Comparison of ENCODE assay signal across 12 cellular contexts in genomic region chr5:89071101-89071940, GRCh38.
DNase-seq lines count a peak whose midpoint lies in the region; ATAC-seq and TF ChIP-seq lines count a peak whose summit lies in the region.
"Had no signal": no experiment of that assay in that cellular context is flagged by ENCODE, and none has a peak within 500 bp of the region (broad histone marks: within the 10 kb centered on the region; RNA-seq: fewer than 3 reads in every experiment).

No MANE protein-coding gene starts in this region.

- H2AFZ ChIP-seq in OCI-LY3 (ENCODE audit: low read depth, low read length): peak overlapping the region; percentile 64

- DNase-seq in NCI-H1694 treated with DMSO at 0.1 percent for 48 hours (lab: John Stamatoyannopoulos, UW) (no peak), epidermal melanocyte (ENCODE audit: insufficient read length, low spot score) (no peak), A673 (ENCODE audit: low spot score) (no peak)
- no peak for DNase-seq in activated CD4-positive, alpha-beta T cell treated with anti-CD3 and anti-CD28 coated beads for 36 hours
- DNase-seq: cortex of kidney, NCI-H510A, nephron progenitor cell, T-helper 9 cell had no signal

- intact Hi-C loops in activated CD4-positive, alpha-beta T cell treated with anti-CD3 and anti-CD28 coated beads for 36 hours (cut with DNase I, micrococcal nuclease): no loop called here
- intact Hi-C loops in A673 (cut with micrococcal nuclease; ENCODE audit: unreplicated experiment): no loop called here

- H3K9ac ChIP-seq in OCI-LY3 (ENCODE audit: low read length): peak overlapping the region; percentile 53

- H3K27ac Mint-ChIP-seq in activated CD4-positive, alpha-beta T cell treated with anti-CD3 and anti-CD28 coated beads for 36 hours: no peak overlapping the region
- H3K27ac Mint-ChIP-seq: nephron progenitor cell had no signal

- H3K4me1 ChIP-seq in OCI-LY3 (ENCODE audit: low read length) (peaks cover 29% of the 10 kb centered on the region), A673 (ENCODE audit: insufficient read depth, low read length, poor library complexity, severe bottlenecking) (no peaks in the 10 kb centered on the region)

- no peaks in the 10 kb centered on the region for H3K36me3 ChIP-seq in OCI-LY3 (replicated peaks; ENCODE audit: low read depth, low read length)
- no peaks in the 10 kb centered on the region for H3K36me3 ChIP-seq in A673 (ENCODE audit: insufficient read depth, low read length, poor library complexity, severe bottlenecking)

- H3K27me3 Mint-ChIP-seq in activated CD4-positive, alpha-beta T cell treated with anti-CD3 and anti-CD28 coated beads for 36 hours: peaks cover 7% of the 10 kb centered on the region

- H3K36me3 Mint-ChIP-seq in activated CD4-positive, alpha-beta T cell treated with anti-CD3 and anti-CD28 coated beads for 36 hours (ENCODE audit: low read depth): no peaks in the 10 kb centered on the region

- H3K4me2 ChIP-seq in OCI-LY3 (ENCODE audit: low read length): peak overlapping the region; percentile 63

- H3K9me3 ChIP-seq in OCI-LY3 (ENCODE audit: insufficient read depth, low read length) (no peaks in the 10 kb centered on the region), A673 (ENCODE audit: low read depth, low read length, poor library complexity, severe bottlenecking) (no peaks in the 10 kb centered on the region)

- CTCF ChIA-PET in activated CD4-positive, alpha-beta T cell treated with anti-CD3 and anti-CD28 coated beads for 36 hours (lab: Charles Lee): no interaction called here
- CTCF ChIA-PET in A673 (lab: Charles Lee): no interaction called here

- no TSS peak for BruUV-seq in A673 (replicated peaks; lab: Mats Ljungman, UMichigan)

- H3K4me1 Mint-ChIP-seq in activated CD4-positive, alpha-beta T cell treated with anti-CD3 and anti-CD28 coated beads for 36 hours: no peaks in the 10 kb centered on the region

- TF ChIP-seq CTCF in GM12875 (IDR thresholded peaks at IDR 0.05; ENCODE audit: borderline replicate concordance, insufficient read depth, low read depth, low read length): no peak
- no peak for TF ChIP-seq CTCF in OCI-LY3 (IDR thresholded peaks at IDR 0.05; ENCODE audit: low read depth, low read length)
- no peak for TF ChIP-seq CTCF in A673 (conservative IDR thresholded peaks at IDR 0.05; ENCODE audit: low read depth, low read length)

- no peaks in the 10 kb centered on the region for H4K20me1 ChIP-seq in OCI-LY3 (ENCODE audit: insufficient read depth, low read length)

- POLR2A ChIA-PET in activated CD4-positive, alpha-beta T cell treated with anti-CD3 and anti-CD28 coated beads for 36 hours (lab: Charles Lee): no interaction called here
- POLR2A ChIA-PET in A673 (lab: Charles Lee; ENCODE audit: low non-redundant PET): no interaction called here

- H3K79me2 ChIP-seq in OCI-LY3 (ENCODE audit: low read length): no peaks in the 10 kb centered on the region

- H3K4me3 Mint-ChIP-seq in activated CD4-positive, alpha-beta T cell treated with anti-CD3 and anti-CD28 coated beads for 36 hours: no peak overlapping the region
- H3K4me3 Mint-ChIP-seq: nephron progenitor cell had no signal

- no peaks in the 10 kb centered on the region for H3K9me3 Mint-ChIP-seq in activated CD4-positive, alpha-beta T cell treated with anti-CD3 and anti-CD28 coated beads for 36 hours (ENCODE audit: low read depth)
- H3K9me3 Mint-ChIP-seq: nephron progenitor cell had no signal

- H3K27me3 ChIP-seq in OCI-LY3 (ENCODE audit: low read depth, low read length) (no peaks in the 10 kb centered on the region), A673 (replicated peaks; ENCODE audit: insufficient read depth, low read depth, low read length, poor library complexity) (no peaks in the 10 kb centered on the region)

- peak overlapping the region; percentile 12 for H3K4me3 ChIP-seq in GM12875 (ENCODE audit: low read depth, low read length)
- H3K4me3 ChIP-seq in OCI-LY3 (ENCODE audit: low read length): peak overlapping the region; percentile 55
- H3K4me3 ChIP-seq in A673 (ENCODE audit: low read depth, low read length, poor library complexity, severe bottlenecking): no peak overlapping the region

- H3K27ac ChIP-seq in OCI-LY3 (ENCODE audit: low read length) (peak overlapping the region; percentile 52), A673 (ENCODE audit: low read depth, low read length, poor library complexity, severe bottlenecking) (no peak overlapping the region)

- ATAC-seq in GM19455 (IDR thresholded peaks at IDR 0.05; ENCODE audit: unreplicated experiment) (peak; percentile 56), HG02970 (IDR thresholded peaks at IDR 0.05; ENCODE audit: low FRiP score, unreplicated experiment) (peak; percentile 90)
- ATAC-seq in activated CD4-positive, alpha-beta T cell treated with anti-CD3 and anti-CD28 coated beads for 36 hours: no peak
